ENCODE assay signal across 8 cellular contexts in genomic region chr17:77445030-77445907, GRCh38.
DNase-seq lines count a peak whose midpoint lies in the region; ATAC-seq and TF ChIP-seq lines count a peak whose summit lies in the region.

No MANE protein-coding gene starts in this region.

- H3K4me2 ChIP-seq in OCI-LY3 (ENCODE audit: low read length) = peak overlapping the region; percentile 40

- H3K79me2 ChIP-seq in OCI-LY3 (ENCODE audit: low read length) = no peaks in the 10 kb centered on the region

- peak overlapping the region; percentile 4; the same call in 1 of the 2 replicates for H3K4me3 ChIP-seq in OCI-LY3 (ENCODE audit: low read length)

- DNase-seq in EH (ENCODE audit: low read depth) = peak; percentile 39
- DNase-seq in activated naive CD4-positive, alpha-beta T cell treated with anti-CD3 and anti-CD28 coated beads, Interleukin-2, amount 50 U/mL, for 16 hours = peak; percentile 83
- DNase-seq in stimulated activated CD8-positive, alpha-beta memory T cell treated with anti-CD3 and anti-CD28 coated beads, Interleukin-12 subunit alpha, Interleukin-12 subunit beta, amount 100 ng/mL, for 4 hours (ENCODE audit: low read depth) = peak; percentile 66
- DNase-seq in HK-2 (ENCODE audit: unreplicated experiment) = no peak
- no peak for DNase-seq in iPS-NIHi11 (ENCODE audit: low spot score)

- H3K9ac ChIP-seq in OCI-LY3 (ENCODE audit: low read length) = peak overlapping the region; percentile 1; the same call in 1 of the 2 replicates

- H3K27ac ChIP-seq in OCI-LY3 (ENCODE audit: low read length) (no peak overlapping the region), layer of hippocampus (ENCODE audit: low read depth, low read length) (peak overlapping the region; percentile 46)

- no peaks in the 10 kb centered on the region for H3K36me3 ChIP-seq in OCI-LY3 (replicated peaks; ENCODE audit: low read depth, low read length)

- H2AFZ ChIP-seq in OCI-LY3 (ENCODE audit: low read depth, low read length) = no peak overlapping the region; the same call in 1 of the 2 replicates

- TF ChIP-seq CTCF in OCI-LY3 (IDR thresholded peaks at IDR 0.05; ENCODE audit: low read depth, low read length) = no peak

- H3K9me3 ChIP-seq in OCI-LY3 (ENCODE audit: insufficient read depth, low read length) = peaks cover 31% of the 10 kb centered on the region; the same call in 1 of the 2 replicates

- ATAC-seq in GM21786 (IDR thresholded peaks at IDR 0.05; ENCODE audit: unreplicated experiment) = peak; percentile 29

- H3K27me3 ChIP-seq in OCI-LY3 (ENCODE audit: low read depth, low read length) (peaks cover 7% of the 10 kb centered on the region; the same call in 1 of the 2 replicates), layer of hippocampus (ENCODE audit: control insufficient read depth, insufficient read depth, low read length) (no peaks in the 10 kb centered on the region)

- no peaks in the 10 kb centered on the region for H4K20me1 ChIP-seq in OCI-LY3 (ENCODE audit: insufficient read depth, low read length)

- peaks cover 37% of the 10 kb centered on the region for H3K4me1 ChIP-seq in OCI-LY3 (ENCODE audit: low read length)

Comparison
In these comparisons a context has a peak if more than half of its experiments do, and no peak if none do; other contexts are left out.
1. DNase-seq: peak in EH (single experiment), activated naive CD4-positive, alpha-beta T cell treated with anti-CD3 and anti-CD28 coated beads, Interleukin-2, amount 50 U/mL, for 16 hours (single experiment) and stimulated activated CD8-positive, alpha-beta memory T cell treated with anti-CD3 and anti-CD28 coated beads, Interleukin-12 subunit alpha, Interleukin-12 subunit beta, amount 100 ng/mL, for 4 hours (single experiment); none in HK-2 (single experiment) and iPS-NIHi11 (single experiment).